8 cellular contexts compared by ENCODE assay signal in the genomic region with DNA sequence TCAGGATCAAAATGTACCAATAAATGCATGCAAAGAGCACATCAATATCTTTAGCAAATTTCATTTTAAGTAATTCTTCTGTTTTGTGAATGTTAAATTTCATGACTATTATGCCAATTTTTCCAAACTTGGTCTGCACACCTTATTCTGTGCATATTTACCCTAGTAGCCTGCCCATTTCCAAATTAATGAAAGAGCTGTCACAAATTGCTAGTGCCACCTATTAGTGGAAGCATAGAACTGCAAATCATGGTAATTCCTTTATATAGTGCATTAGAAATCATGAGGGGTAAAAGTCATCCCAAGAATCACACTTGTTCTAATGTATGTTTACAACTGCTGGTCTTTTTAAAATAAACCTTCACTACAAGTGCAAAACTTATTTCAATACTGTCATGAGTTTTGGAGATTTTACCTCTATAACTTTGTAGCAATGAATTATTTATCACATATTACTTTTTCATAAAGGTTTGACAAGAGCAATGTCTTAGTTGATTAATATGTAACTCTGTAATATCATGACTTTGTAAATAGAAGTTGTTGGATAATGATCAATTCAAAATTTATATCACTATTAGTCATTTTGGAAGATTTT. TPM values are rescaled to one million over a fixed set of nuclear protein-coding genes. Genes with fewer than 3 reads are reported as not detected.
DNase-seq lines count a peak whose midpoint lies in the region; ATAC-seq, FAIRE-seq and TF ChIP-seq lines count a peak whose summit lies in the region.

No MANE protein-coding gene starts in this region.

- no peak for ATAC-seq in GM18907 (IDR thresholded peaks at IDR 0.05; ENCODE audit: unreplicated experiment)

- no peak overlapping the region for H3K4me3 ChIP-seq in HEK293 (ENCODE audit: low read depth, low read length)
- no peak overlapping the region for H3K4me3 ChIP-seq in keratinocyte (ENCODE audit: control insufficient read depth in 2 of 3, extremely low read depth in 1 of 3, insufficient read depth in 2 of 3, low read depth in 1 of 3, low read length in 3 of 3)
- H3K4me3 ChIP-seq in tibial artery = no peak overlapping the region

- H3K79me2 ChIP-seq in keratinocyte (ENCODE audit: control insufficient read depth, insufficient read depth, low read length) = peaks cover 2% of the 10 kb centered on the region

- H4K20me1 ChIP-seq in keratinocyte (ENCODE audit: control insufficient read depth, extremely low read depth, insufficient read depth, low read length) = no peaks in the 10 kb centered on the region

- peak; percentile 26 for FAIRE-seq in keratinocyte (lab: Jason Lieb, UNC)

- CTCF ChIA-PET in HEK293 (lab: Yijun Ruan, JAX) = interaction anchor here (0.7 to 1.7 kb wide), 3 partner anchors 131 to 1919 kb away, joined by 3 to 4 read pairs (median 4); no protein-coding TSS in a partner anchor

- POLR2A ChIA-PET in HEK293 (lab: Yijun Ruan, JAX) = interaction anchor here (0.6 kb wide), 1 partner anchor 12 kb away, joined by 4 read pairs; no protein-coding TSS in a partner anchor

- TF ChIP-seq CTCF in HEK293 (tag by site-specific recombination; IDR thresholded peaks at IDR 0.05) (0 out of 2 replicates have a peak, but pooled peaks have one; percentile 15), keratinocyte (optimal IDR thresholded peaks at IDR 0.05 in 1 of 3, IDR thresholded peaks at IDR 0.05 in 1 of 3, conservative IDR thresholded peaks at IDR 0.05 in 1 of 3; ENCODE audit: extremely low read depth in 1 of 3, insufficient read depth in 2 of 3, low read length in 3 of 3) (peak in 2 of 3 experiments; percentile 33 to 49), tibial artery (IDR thresholded peaks at IDR 0.05) (no peak)

- no peak overlapping the region for H2AFZ ChIP-seq in keratinocyte (ENCODE audit: control insufficient read depth, low read length)

- H3K4me2 ChIP-seq in keratinocyte (ENCODE audit: control insufficient read depth, extremely low read depth, insufficient read depth, low read depth, low read length) = no peak overlapping the region

- H3K27me3 ChIP-seq in keratinocyte (ENCODE audit: control insufficient read depth, extremely low read depth, insufficient read depth, low read length) = no peaks in the 10 kb centered on the region
- no peaks in the 10 kb centered on the region for H3K27me3 ChIP-seq in tibial artery

- no peaks in the 10 kb centered on the region for H3K9me3 ChIP-seq in HEK293 (ENCODE audit: control insufficient read depth, insufficient read depth, low read depth, low read length)
- no peaks in the 10 kb centered on the region for H3K9me3 ChIP-seq in keratinocyte (ENCODE audit: control insufficient read depth, low read depth, low read length)
- H3K9me3 ChIP-seq in tibial artery = no peaks in the 10 kb centered on the region

- intact Hi-C loops in tibial artery (cut with DNase I; ENCODE audit: low total_unique reads) = no loop called here

- H3K9me1 ChIP-seq in keratinocyte (ENCODE audit: control insufficient read depth, extremely low read depth, insufficient read depth, low read length) = no peaks in the 10 kb centered on the region

- H3K27ac ChIP-seq in HEK293 (ENCODE audit: extremely low read depth, low read depth, low read length) = no peak overlapping the region
- peak overlapping the region; percentile 83 for H3K27ac ChIP-seq in keratinocyte (ENCODE audit: control insufficient read depth, insufficient read depth, low read length)
- no peak overlapping the region for H3K27ac ChIP-seq in tibial artery

- DNase-seq in AML-193 (lab: John Stamatoyannopoulos, UW) = peak; percentile 22 to 49
- DNase-seq in SW480 (ENCODE audit: low spot score) = peak; percentile 80
- DNase-seq in keratinocyte (ENCODE audit: low read depth, low spot score) = no peak
- DNase-seq in occipital lobe (lab: John Stamatoyannopoulos, UW) = no peak
- DNase-seq in NCI-H345 treated with DMSO at 0.1 percent for 48 hours (lab: John Stamatoyannopoulos, UW; ENCODE audit: unreplicated experiment) = no peak
- no peak for DNase-seq in tibial artery

- dilution Hi-C loops in keratinocyte (cut with MboI; ENCODE audit: extremely low pct_ligation_motif_present, low sequenced_read_pairs) = no loop called here

- H3K9ac ChIP-seq in keratinocyte (ENCODE audit: control insufficient read depth, extremely low read depth, insufficient read depth, low read length) = no peak overlapping the region

- H3K4me1 ChIP-seq in HEK293 (ENCODE audit: control insufficient read depth, insufficient read depth, low read length) (peaks cover 10% of the 10 kb centered on the region), keratinocyte (ENCODE audit: control insufficient read depth, extremely low read depth, insufficient read depth, low read length) (peaks cover 18% of the 10 kb centered on the region), tibial artery (no peaks in the 10 kb centered on the region)

- H3K36me3 ChIP-seq in HEK293 (ENCODE audit: control insufficient read depth in 2 of 2, insufficient read depth in 1 of 2, low read length in 2 of 2) = no peaks in the 10 kb centered on the region
- H3K36me3 ChIP-seq in keratinocyte (ENCODE audit: control insufficient read depth in 2 of 2, extremely low read depth in 1 of 2, insufficient read depth in 2 of 2, low read length in 2 of 2) = no peaks in the 10 kb centered on the region
- no peaks in the 10 kb centered on the region for H3K36me3 ChIP-seq in tibial artery

TF ChIP-seq in HEK293, 187 proteins besides CTCF, POLR2A, EP300 and RAD21 (continues in another document):
- no peak for TF ChIP-seq ZBTB7A (tag by site-specific recombination; IDR thresholded peaks at IDR 0.05; ENCODE audit: low read depth)
- no peak for TF ChIP-seq ZNF366 (tag by site-specific recombination; conservative IDR thresholded peaks at IDR 0.05)
- TF ChIP-seq ZNF660 (tag by site-specific recombination; IDR thresholded peaks at IDR 0.05) = 0 out of 2 replicates have a peak, but pooled peaks have one; percentile 17
- TF ChIP-seq ZNF239 (tag by site-specific recombination; IDR thresholded peaks at IDR 0.05) = peak; percentile 87
- TF ChIP-seq HOXC10 (CRISPR knock-in tag; IDR thresholded peaks at IDR 0.05) = no peak
- no peak for TF ChIP-seq WT1 (tag by site-specific recombination; IDR thresholded peaks at IDR 0.05)
- TF ChIP-seq PATZ1 (tag by site-specific recombination; IDR thresholded peaks at IDR 0.05) = no peak
- no peak for TF ChIP-seq ZSCAN18 (tag by site-specific recombination; IDR thresholded peaks at IDR 0.05)
- TF ChIP-seq, protein P1, sequence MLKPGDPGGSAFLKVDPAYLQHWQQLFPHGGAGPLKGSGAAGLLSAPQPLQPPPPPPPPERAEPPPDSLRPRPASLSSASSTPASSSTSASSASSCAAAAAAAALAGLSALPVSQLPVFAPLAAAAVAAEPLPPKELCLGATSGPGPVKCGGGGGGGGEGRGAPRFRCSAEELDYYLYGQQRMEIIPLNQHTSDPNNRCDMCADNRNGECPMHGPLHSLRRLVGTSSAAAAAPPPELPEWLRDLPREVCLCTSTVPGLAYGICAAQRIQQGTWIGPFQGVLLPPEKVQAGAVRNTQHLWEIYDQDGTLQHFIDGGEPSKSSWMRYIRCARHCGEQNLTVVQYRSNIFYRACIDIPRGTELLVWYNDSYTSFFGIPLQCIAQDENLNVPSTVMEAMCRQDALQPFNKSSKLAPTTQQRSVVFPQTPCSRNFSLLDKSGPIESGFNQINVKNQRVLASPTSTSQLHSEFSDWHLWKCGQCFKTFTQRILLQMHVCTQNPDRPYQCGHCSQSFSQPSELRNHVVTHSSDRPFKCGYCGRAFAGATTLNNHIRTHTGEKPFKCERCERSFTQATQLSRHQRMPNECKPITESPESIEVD (tag by site-specific recombination; IDR thresholded peaks at IDR 0.05) = no peak
- TF ChIP-seq ZNF558 (tag by site-specific recombination; IDR thresholded peaks at IDR 0.05) = no peak

RNA-seq across cellular contexts. Expression of gene SEMA3A, which starts 5.7 kb away (rescaled TPM):
- 0.90 to 3.7 TPM (median 2.1 TPM) in 3 replicates for polyA plus RNA-seq in keratinocyte
- 0.80 TPM for polyA plus RNA-seq in keratinocyte (2011; ENCODE audit: low read depth)
- polyA plus RNA-seq in keratinocyte (2011; cell fraction: cytosol; rRNA removed) = 0.52 and 1.1 TPM in 2 replicates
- polyA plus RNA-seq in keratinocyte (2011; cell fraction: nucleus; rRNA removed) = 2.2 and 3.1 TPM in 2 replicates
- polyA plus RNA-seq in keratinocyte (2012; ENCODE audit: low replicate concordance) = 0.16 and 3.5 TPM in 2 replicates
- 2.2 to 6.3 TPM (median 3.3 TPM) in 3 replicates for polyA minus RNA-seq in keratinocyte
- 0.38 TPM for polyA minus RNA-seq in keratinocyte (2011; cell fraction: cytosol; rRNA and poly(A)+ RNA removed)
- polyA minus RNA-seq in keratinocyte (2011; cell fraction: nucleus; rRNA and poly(A)+ RNA removed) = 2.0 and 7.4 TPM in 2 replicates
- total RNA-seq in occipital lobe = 46.8 TPM

Comparison
In these comparisons a context has a peak if more than half of its experiments do, and no peak if none do; other contexts are left out.
1. DNase-seq: peak in AML-193 (2 of 2) and SW480 (single experiment); none in keratinocyte (single experiment), occipital lobe (single experiment), NCI-H345 treated with DMSO at 0.1 percent for 48 hours (single experiment) and tibial artery (0 of 2).
2. CTCF ChIP-seq: peak in HEK293 (single experiment) and keratinocyte (2 of 3); none in tibial artery (0 of 2).